Comparison of ENCODE assay signal across 1 cellular context in the genomic region with DNA sequence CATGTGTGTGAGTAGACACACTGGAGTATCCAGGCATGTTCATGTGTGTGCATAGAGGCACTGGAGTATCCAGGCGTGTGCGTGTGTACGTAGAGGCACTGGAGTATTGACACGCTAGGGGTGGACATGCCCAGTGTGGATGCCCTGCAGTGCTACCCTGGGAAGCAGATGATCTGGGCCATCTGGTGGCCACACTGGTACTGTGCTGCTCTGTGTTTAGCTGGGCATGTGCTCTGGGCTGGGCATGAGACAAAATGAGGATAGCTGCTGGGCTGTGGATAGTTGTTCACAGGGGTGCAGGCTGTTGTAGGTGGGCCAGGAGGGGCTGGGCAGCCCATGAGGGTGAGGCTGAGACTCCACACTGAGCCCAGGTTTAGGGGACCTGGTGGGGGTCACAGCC.
TF ChIP-seq lines count a peak whose summit lies in the region.

No MANE protein-coding gene starts in this region.

TF ChIP-seq in GM23338, 12 proteins besides CTCF, POLR2A, EP300 and RAD21 (continued from another document):
- TF ChIP-seq, protein P1, sequence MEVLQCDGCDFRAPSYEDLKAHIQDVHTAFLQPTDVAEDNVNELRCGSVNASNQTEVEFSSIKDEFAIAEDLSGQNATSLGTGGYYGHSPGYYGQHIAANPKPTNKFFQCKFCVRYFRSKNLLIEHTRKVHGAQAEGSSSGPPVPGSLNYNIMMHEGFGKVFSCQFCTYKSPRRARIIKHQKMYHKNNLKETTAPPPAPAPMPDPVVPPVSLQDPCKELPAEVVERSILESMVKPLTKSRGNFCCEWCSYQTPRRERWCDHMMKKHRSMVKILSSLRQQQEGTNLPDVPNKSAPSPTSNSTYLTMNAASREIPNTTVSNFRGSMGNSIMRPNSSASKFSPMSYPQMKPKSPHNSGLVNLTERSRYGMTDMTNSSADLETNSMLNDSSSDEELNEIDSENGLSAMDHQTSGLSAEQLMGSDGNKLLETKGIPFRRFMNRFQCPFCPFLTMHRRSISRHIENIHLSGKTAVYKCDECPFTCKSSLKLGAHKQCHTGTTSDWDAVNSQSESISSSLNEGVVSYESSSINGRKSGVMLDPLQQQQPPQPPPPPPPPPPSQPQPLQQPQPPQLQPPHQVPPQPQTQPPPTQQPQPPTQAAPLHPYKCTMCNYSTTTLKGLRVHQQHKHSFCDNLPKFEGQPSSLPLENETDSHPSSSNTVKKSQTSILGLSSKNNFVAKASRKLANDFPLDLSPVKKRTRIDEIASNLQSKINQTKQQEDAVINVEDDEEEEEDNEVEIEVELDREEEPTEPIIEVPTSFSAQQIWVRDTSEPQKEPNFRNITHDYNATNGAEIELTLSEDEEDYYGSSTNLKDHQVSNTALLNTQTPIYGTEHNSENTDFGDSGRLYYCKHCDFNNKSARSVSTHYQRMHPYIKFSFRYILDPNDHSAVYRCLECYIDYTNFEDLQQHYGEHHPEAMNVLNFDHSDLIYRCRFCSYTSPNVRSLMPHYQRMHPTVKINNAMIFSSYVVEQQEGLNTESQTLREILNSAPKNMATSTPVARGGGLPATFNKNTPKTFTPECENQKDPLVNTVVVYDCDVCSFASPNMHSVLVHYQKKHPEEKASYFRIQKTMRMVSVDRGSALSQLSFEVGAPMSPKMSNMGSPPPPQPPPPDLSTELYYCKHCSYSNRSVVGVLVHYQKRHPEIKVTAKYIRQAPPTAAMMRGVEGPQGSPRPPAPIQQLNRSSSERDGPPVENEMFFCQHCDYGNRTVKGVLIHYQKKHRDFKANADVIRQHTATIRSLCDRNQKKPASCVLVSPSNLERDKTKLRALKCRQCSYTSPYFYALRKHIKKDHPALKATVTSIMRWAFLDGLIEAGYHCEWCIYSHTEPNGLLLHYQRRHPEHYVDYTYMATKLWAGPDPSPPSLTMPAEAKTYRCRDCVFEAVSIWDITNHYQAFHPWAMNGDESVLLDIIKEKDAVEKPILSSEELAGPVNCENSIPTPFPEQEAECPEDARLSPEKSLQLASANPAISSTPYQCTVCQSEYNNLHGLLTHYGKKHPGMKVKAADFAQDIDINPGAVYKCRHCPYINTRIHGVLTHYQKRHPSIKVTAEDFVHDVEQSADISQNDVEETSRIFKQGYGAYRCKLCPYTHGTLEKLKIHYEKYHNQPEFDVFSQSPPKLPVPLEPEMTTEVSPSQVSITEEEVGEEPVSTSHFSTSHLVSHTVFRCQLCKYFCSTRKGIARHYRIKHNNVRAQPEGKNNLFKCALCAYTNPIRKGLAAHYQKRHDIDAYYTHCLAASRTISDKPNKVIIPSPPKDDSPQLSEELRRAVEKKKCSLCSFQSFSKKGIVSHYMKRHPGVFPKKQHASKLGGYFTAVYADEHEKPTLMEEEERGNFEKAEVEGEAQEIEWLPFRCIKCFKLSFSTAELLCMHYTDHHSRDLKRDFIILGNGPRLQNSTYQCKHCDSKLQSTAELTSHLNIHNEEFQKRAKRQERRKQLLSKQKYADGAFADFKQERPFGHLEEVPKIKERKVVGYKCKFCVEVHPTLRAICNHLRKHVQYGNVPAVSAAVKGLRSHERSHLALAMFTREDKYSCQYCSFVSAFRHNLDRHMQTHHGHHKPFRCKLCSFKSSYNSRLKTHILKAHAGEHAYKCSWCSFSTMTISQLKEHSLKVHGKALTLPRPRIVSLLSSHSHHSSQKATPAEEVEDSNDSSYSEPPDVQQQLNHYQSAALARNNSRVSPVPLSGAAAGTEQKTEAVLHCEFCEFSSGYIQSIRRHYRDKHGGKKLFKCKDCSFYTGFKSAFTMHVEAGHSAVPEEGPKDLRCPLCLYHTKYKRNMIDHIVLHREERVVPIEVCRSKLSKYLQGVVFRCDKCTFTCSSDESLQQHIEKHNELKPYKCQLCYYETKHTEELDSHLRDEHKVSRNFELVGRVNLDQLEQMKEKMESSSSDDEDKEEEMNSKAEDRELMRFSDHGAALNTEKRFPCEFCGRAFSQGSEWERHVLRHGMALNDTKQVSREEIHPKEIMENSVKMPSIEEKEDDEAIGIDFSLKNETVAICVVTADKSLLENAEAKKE (CRISPR knock-in tag; IDR thresholded peaks at IDR 0.05), result no peak
- no peak for TF ChIP-seq JUNB (IDR thresholded peaks at IDR 0.05; ENCODE audit: unreplicated experiment)
- TF ChIP-seq EZH2 (IDR thresholded peaks at IDR 0.05; ENCODE audit: low read depth, unreplicated experiment), result no peak
- TF ChIP-seq POLR2AphosphoS5 (IDR thresholded peaks at IDR 0.05; ENCODE audit: low read depth), result no peak
- TF ChIP-seq STAT1 (IDR thresholded peaks at IDR 0.05; ENCODE audit: unreplicated experiment), result no peak
TF ChIP-seq in GM23338: peak in this region for 0.
